Comparison of ENCODE assay signal across 14 cellular contexts in genomic region chr5:90484540-90484939, GRCh38. TPM values are rescaled to one million over a fixed set of nuclear protein-coding genes. Genes with fewer than 3 reads are reported as not detected.
DNase-seq lines count a peak whose midpoint lies in the region; ATAC-seq, FAIRE-seq and TF ChIP-seq lines count a peak whose summit lies in the region.
"Had no signal": no experiment of that assay in that cellular context is flagged by ENCODE, and none has a peak within 500 bp of the region (broad histone marks: within the 10 kb centered on the region; RNA-seq: fewer than 3 reads in every experiment).

No MANE protein-coding gene starts in this region.

- ATAC-seq in WTC11 (peak; percentile 43; the same call in 1 of the 2 replicates), mucosa of descending colon (no peak)
- ATAC-seq: GM12878, HepG2 had no signal

- H3K27ac Mint-ChIP-seq in WTC11, result peak overlapping the region; percentile 76
- H3K27ac Mint-ChIP-seq in osteocyte (ENCODE audit: unreplicated experiment), result peak overlapping the region; percentile 40
- H3K27ac Mint-ChIP-seq: CD4-positive, CD25-positive, alpha-beta regulatory T cell had no signal

- no peak overlapping the region for H3K4me3 ChIP-seq in mucosa of descending colon
- H3K4me3 ChIP-seq: BLaER1 treated with 17β-estradiol and CSF1 and Interleukin-3, amounts not matched to agents 10 nM and 100 nM; GM12878 had no signal

- FAIRE-seq in GM12891 (lab: Jason Lieb, UNC), result peak; percentile 9
- FAIRE-seq: GM12878, H54, HepG2 had no signal

- TF ChIP-seq POLR2A in GM12891 (IDR thresholded peaks at IDR 0.05; ENCODE audit: low read depth, low read length), result no peak

- H3K27me3 Mint-ChIP-seq in WTC11 (ENCODE audit: low read depth) (no peaks in the 10 kb centered on the region), osteocyte (ENCODE audit: unreplicated experiment) (no peaks in the 10 kb centered on the region)
- H3K27me3 Mint-ChIP-seq: CD4-positive, CD25-positive, alpha-beta regulatory T cell had no signal

- H3K36me3 Mint-ChIP-seq in WTC11 (peaks cover 35% of the 10 kb centered on the region), osteocyte (ENCODE audit: unreplicated experiment) (peaks cover 2% of the 10 kb centered on the region)
- H3K36me3 Mint-ChIP-seq: CD4-positive, CD25-positive, alpha-beta regulatory T cell had no signal

- no peak overlapping the region for H3K4me3 Mint-ChIP-seq in WTC11
- H3K4me3 Mint-ChIP-seq in osteocyte (ENCODE audit: unreplicated experiment), result no peak overlapping the region

- no peaks in the 10 kb centered on the region for H3K4me1 ChIP-seq in mucosa of descending colon (ENCODE audit: low read depth)

- H3K9me3 Mint-ChIP-seq in WTC11 (peaks cover 6% of the 10 kb centered on the region), osteocyte (ENCODE audit: unreplicated experiment) (no peaks in the 10 kb centered on the region)
- H3K9me3 Mint-ChIP-seq: CD4-positive, CD25-positive, alpha-beta regulatory T cell had no signal

- intact Hi-C loops in mucosa of descending colon (cut with DNase I, micrococcal nuclease), result no loop called here

- no peak for TF ChIP-seq CTCF in WTC11 (IDR thresholded peaks at IDR 0.05)
- TF ChIP-seq CTCF in osteocyte (IDR thresholded peaks at IDR 0.05), result no peak
- TF ChIP-seq CTCF in mucosa of descending colon (IDR thresholded peaks at IDR 0.05), result no peak

- CTCF ChIA-PET in WTC11 (lab: Charles Lee), result interaction anchor here (0.7 to 1.0 kb wide), 2 partner anchors 10 to 299 kb away, joined by 3 read pairs; partner anchors contain the start of genes MBLAC2 and POLR3G

- peaks cover 28% of the 10 kb centered on the region for H3K4me1 Mint-ChIP-seq in WTC11
- peaks cover 29% of the 10 kb centered on the region for H3K4me1 Mint-ChIP-seq in osteocyte (ENCODE audit: unreplicated experiment)
- H3K4me1 Mint-ChIP-seq: CD4-positive, CD25-positive, alpha-beta regulatory T cell had no signal

- no peaks in the 10 kb centered on the region for H3K9me3 ChIP-seq in mucosa of descending colon
- H3K9me3 ChIP-seq: BLaER1 treated with 17β-estradiol and CSF1 and Interleukin-3, amounts not matched to agents 10 nM and 100 nM had no signal

- no peaks in the 10 kb centered on the region for H3K36me3 ChIP-seq in mucosa of descending colon (ENCODE audit: low read depth)

- no peak for DNase-seq in GM12891 (ENCODE audit: insufficient read length, low spot score)
- DNase-seq in WTC11 (ENCODE audit: low spot score), result no peak
- peak; percentile 5 for DNase-seq in fibroblast of peridontal ligament (ENCODE audit: extremely low read depth)
- no peak for DNase-seq in osteocyte (ENCODE audit: extremely low spot score, unreplicated experiment)
- no peak for DNase-seq in mucosa of descending colon
- no peak for DNase-seq in SHP77 treated with DMSO at 0.1 percent for 48 hours (lab: John Stamatoyannopoulos, UW)
- no peak for DNase-seq in NCI-H2029 treated with DMSO at 0.1 percent for 48 hours (lab: John Stamatoyannopoulos, UW)
- DNase-seq: ACHN; CD4-positive, CD25-positive, alpha-beta regulatory T cell; DMS53 had no signal

- POLR2A ChIA-PET in WTC11 (lab: Charles Lee), result no interaction called here

TF ChIP-seq in GM12891, 5 proteins besides CTCF, POLR2A, EP300 and RAD21:
- TF ChIP-seq PAX5 (IDR thresholded peaks at IDR 0.05; ENCODE audit: insufficient read depth, low read length, severe bottlenecking) (no peak), POLR2AphosphoS5 (IDR thresholded peaks at IDR 0.05; ENCODE audit: low read depth, low read length) (no peak)

TF ChIP-seq in WTC11, 78 proteins besides CTCF, POLR2A, EP300 and RAD21:
- no peak for TF ChIP-seq TCF7 (CRISPR knock-in tag; IDR thresholded peaks at IDR 0.05; ENCODE audit: low read depth)
- TF ChIP-seq ELF4 (CRISPR knock-in tag; IDR thresholded peaks at IDR 0.05; ENCODE audit: low read depth), result no peak

RNA-seq across cellular contexts. Expression of gene POLR3G, which starts 9.9 kb away (rescaled TPM):
- 11.8 TPM for polyA plus RNA-seq in GM12891 (2012; ENCODE audit: low read depth, missing spikeins)
- total RNA-seq in WTC11 (2021) (61.0 to 95.4 TPM (median 63.6 TPM) in 3 replicates), osteocyte (3.8 and 4.4 TPM in 2 replicates), mucosa of descending colon (1 to 10 TPM in 2 of 3 donors, under 1 TPM in 1; 0.64 to 1.5 (median 1.3) TPM)

RNA-seq across cellular contexts. Expression of gene MBLAC2, which starts 10.0 kb away (rescaled TPM):
- 2.8 TPM for polyA plus RNA-seq in GM12891 (2012; ENCODE audit: low read depth, missing spikeins)
- 5.9 to 6.4 TPM (median 6.3 TPM) in 3 replicates for total RNA-seq in WTC11 (2021)
- total RNA-seq in osteocyte, result 6.3 and 6.6 TPM in 2 replicates
- total RNA-seq in mucosa of descending colon, result 1 to 10 TPM; 4.5 to 5.8 (median 5.1) TPM

RNA-seq across cellular contexts. Expression of gene LYSMD3, which starts 44.8 kb away (rescaled TPM):
- polyA plus RNA-seq in GM12891 (2012; ENCODE audit: low read depth, missing spikeins), result 5.5 TPM
- total RNA-seq in WTC11 (2021), result 13.4 to 15.8 TPM (median 14.8 TPM) in 3 replicates
- total RNA-seq in osteocyte, result 18.9 and 20.8 TPM in 2 replicates
- 10 to 100 TPM; 20.1 to 25.1 (median 23.1) TPM for total RNA-seq in mucosa of descending colon

Comparison
In these comparisons a context has a peak if more than half of its experiments do, and no peak if none do; other contexts are left out.
1. RNA of gene POLR3G, which starts 9.9 kb away (total RNA-seq): 61.0 to 95.4 TPM in WTC11; 3.8 to 4.4 TPM in osteocyte and 0.64 to 1.5 TPM in mucosa of descending colon; every median in the first group is over 10 times any median in the second.